Comparison of ENCODE assay signal across 28 cellular contexts in the genomic region with DNA sequence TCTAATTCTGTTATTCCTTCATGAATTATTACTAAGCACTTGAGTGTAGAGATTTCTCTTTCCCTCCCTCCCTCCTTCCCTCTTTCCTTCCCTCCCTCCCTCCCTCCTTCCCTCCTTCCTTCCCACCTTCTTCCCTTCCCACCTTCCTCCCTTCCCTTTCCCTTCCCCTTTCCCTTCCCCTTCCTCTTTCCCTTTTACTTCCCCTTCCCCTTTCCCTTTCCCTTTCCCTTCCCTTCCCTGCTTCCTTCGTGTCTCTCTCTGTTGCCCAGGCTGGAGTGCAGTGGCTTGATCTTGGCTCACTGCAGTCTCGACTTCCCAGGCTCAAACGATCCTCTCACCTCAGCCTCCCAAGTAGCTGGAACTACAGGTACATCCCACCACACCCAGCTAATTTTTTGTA. TPM values are rescaled to one million over a fixed set of nuclear protein-coding genes. Genes with fewer than 3 reads are reported as not detected.
"Had no signal": no experiment of that assay in that cellular context is flagged by ENCODE, and none has a peak within 500 bp of the region (broad histone marks: within the 10 kb centered on the region; RNA-seq: fewer than 3 reads in every experiment).

No MANE protein-coding gene starts in this region.

- FAIRE-seq: colon, endometrium, endothelial cell of umbilical vein, frontal cortex had no signal

- H3K9me3 ChIP-seq: colonic mucosa, esophagus muscularis mucosa, esophagus squamous epithelium, gastrocnemius medialis, heart left ventricle, heart right ventricle had no signal

- ATAC-seq: effector memory CD8-positive, alpha-beta T cell; esophagus mucosa; foreskin keratinocyte; gastrocnemius medialis; heart left ventricle; heart right ventricle had no signal

- DNase-seq: colonic mucosa; cortex of kidney; dermis blood vessel endothelial cell; dorsolateral prefrontal cortex; effector CD4-positive, alpha-beta T cell; effector CD8-positive, alpha-beta T cell; effector memory CD4-positive, alpha-beta T cell; effector memory CD8-positive, alpha-beta T cell; endodermal cell; erythroblast; esophagus squamous epithelium; foreskin fibroblast; foreskin keratinocyte; foreskin melanocyte; gastrocnemius medialis; glutamatergic neuron; head of caudate nucleus; heart left ventricle; heart right ventricle had no signal

- H3K36me3 ChIP-seq: colonic mucosa, esophagus muscularis mucosa, esophagus squamous epithelium, gastrocnemius medialis had no signal

- H3K27me3 ChIP-seq: colonic mucosa, esophagus muscularis mucosa, esophagus squamous epithelium, foreskin keratinocyte, gastrocnemius medialis, heart left ventricle had no signal

- H3K4me1 ChIP-seq: colonic mucosa, esophagus muscularis mucosa, esophagus squamous epithelium, foreskin keratinocyte, gastrocnemius medialis, heart left ventricle, heart right ventricle had no signal

- H3K27ac ChIP-seq: colonic mucosa, coronary artery, dorsolateral prefrontal cortex, epithelial cell of prostate, esophagus muscularis mucosa, esophagus squamous epithelium, foreskin keratinocyte, gastrocnemius medialis, heart left ventricle, heart right ventricle had no signal

- H3K4me3 ChIP-seq: colonic mucosa, coronary artery, dorsolateral prefrontal cortex, esophagus muscularis mucosa, esophagus squamous epithelium, gastrocnemius medialis, heart left ventricle, heart right ventricle had no signal

RNA-seq across cellular contexts. Expression of gene RAB40AL, which starts 49.4 kb away (rescaled TPM):
- total RNA-seq: dermis blood vessel endothelial cell, epithelial cell of proximal tubule had no signal
- polyA plus RNA-seq: foreskin keratinocyte had no signal
